Comparison of ENCODE assay signal across 12 cellular contexts in the genomic region with DNA sequence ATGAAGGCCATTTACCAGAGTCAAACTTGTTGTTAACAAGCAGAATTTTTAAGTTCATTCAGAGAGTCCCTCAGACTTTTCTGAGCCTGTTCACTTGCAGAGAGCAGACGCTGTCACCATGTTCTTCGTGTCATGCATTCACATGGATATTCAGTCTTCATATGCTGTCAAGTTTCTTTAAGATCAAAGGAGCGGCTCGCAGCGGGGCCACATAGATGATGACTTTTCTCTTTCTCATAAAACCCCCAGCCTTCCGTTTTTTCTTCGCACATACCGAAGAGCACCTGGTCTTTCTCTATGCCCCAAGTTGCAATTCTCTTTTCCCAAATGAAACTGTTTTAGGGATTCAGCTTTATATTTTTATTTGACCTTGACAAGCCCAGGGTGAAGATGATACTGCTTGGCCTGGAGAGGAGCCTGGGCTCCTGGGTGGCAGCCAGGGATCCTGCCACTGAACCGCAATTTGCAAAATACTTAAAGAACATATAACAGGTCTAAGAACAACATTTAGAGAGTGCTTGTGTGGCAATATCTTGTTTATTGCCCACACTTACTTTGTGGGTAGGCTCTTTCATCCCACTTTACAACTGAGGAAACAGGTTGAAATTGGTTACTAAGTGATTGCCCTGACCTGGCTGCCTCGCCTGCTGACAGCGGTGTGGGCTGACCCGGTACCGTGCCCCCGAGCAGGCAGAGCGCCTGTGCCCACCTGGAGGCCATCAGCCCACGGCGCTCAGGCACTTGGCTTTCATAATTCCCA. TPM values are rescaled to one million over a fixed set of nuclear protein-coding genes. Genes with fewer than 3 reads are reported as not detected.
A peak's percentile ranks its signal among the peaks of the same experiment; 100 is the strongest.
DNase-seq lines count a peak whose midpoint lies in the region; ATAC-seq, FAIRE-seq and TF ChIP-seq lines count a peak whose summit lies in the region.
"Had no signal": no experiment of that assay in that cellular context is flagged by ENCODE, and none has a peak within 500 bp of the region (broad histone marks: within the 10 kb centered on the region; RNA-seq: fewer than 3 reads in every experiment).

No MANE protein-coding gene starts in this region.

- H3K4me2 ChIP-seq in astrocyte (ENCODE audit: low read length) = peak overlapping the region; percentile 6

- WGBS in thymus = 88% methylated on average over 17 of the region's 17 CpGs
- 80% methylated on average over 17 of the region's 17 CpGs for WGBS in suprapubic skin

- no peaks in the 10 kb centered on the region for H3K27me3 Mint-ChIP-seq in activated naive CD8-positive, alpha-beta T cell
- H3K27me3 Mint-ChIP-seq in activated naive CD8-positive, alpha-beta T cell treated with anti-CD3 and anti-CD28 coated beads, Interleukin-2, amount 50 U/mL, for 24 hours = no peaks in the 10 kb centered on the region
- H3K27me3 Mint-ChIP-seq in astrocyte (ENCODE audit: low read depth, unreplicated experiment) (no peaks in the 10 kb centered on the region), mesothelial cell of epicardium (ENCODE audit: low read depth) (no peaks in the 10 kb centered on the region)
- H3K27me3 Mint-ChIP-seq: central memory CD8-positive, alpha-beta T cell; stimulated activated naive CD8-positive, alpha-beta T cell treated with anti-CD3 and anti-CD28 coated beads, Interleukin-15, amount 100 ng/mL, for 72 hours had no signal

- H3K4me3 ChIP-seq in astrocyte (ENCODE audit: insufficient read depth, low read depth, low read length) = no peak overlapping the region
- H3K4me3 ChIP-seq in thymus (ENCODE audit: low read length) = no peak overlapping the region
- no peak overlapping the region for H3K4me3 ChIP-seq in suprapubic skin
- H3K4me3 ChIP-seq: HAP-1 had no signal

- TF ChIP-seq EP300 in suprapubic skin (IDR thresholded peaks at IDR 0.05) = no peak

- peaks cover 6% of the 10 kb centered on the region for H3K36me3 ChIP-seq in astrocyte (ENCODE audit: insufficient read depth, low read length)
- H3K36me3 ChIP-seq in thymus (ENCODE audit: control insufficient read depth, insufficient read depth) = peaks cover 3% of the 10 kb centered on the region
- H3K36me3 ChIP-seq in suprapubic skin = no peaks in the 10 kb centered on the region
- H3K36me3 ChIP-seq: HAP-1 had no signal

- peaks cover 96% of the 10 kb centered on the region for H3K79me2 ChIP-seq in astrocyte (ENCODE audit: insufficient read depth, low read length)

- H3K9me3 ChIP-seq in astrocyte (ENCODE audit: insufficient read depth, low read depth, low read length) (peaks cover 18% of the 10 kb centered on the region), thymus (ENCODE audit: control insufficient read depth) (peaks cover 5% of the 10 kb centered on the region), suprapubic skin (peaks cover 11% of the 10 kb centered on the region)

- H3K4me1 Mint-ChIP-seq in activated naive CD8-positive, alpha-beta T cell (ENCODE audit: low read depth) = peaks cover 46% of the 10 kb centered on the region
- H3K4me1 Mint-ChIP-seq in activated naive CD8-positive, alpha-beta T cell treated with anti-CD3 and anti-CD28 coated beads, Interleukin-2, amount 50 U/mL, for 24 hours = peaks cover 45% of the 10 kb centered on the region
- H3K4me1 Mint-ChIP-seq in astrocyte (ENCODE audit: low read depth, unreplicated experiment) = peaks cover 46% of the 10 kb centered on the region
- H3K4me1 Mint-ChIP-seq in mesothelial cell of epicardium = peaks cover 54% of the 10 kb centered on the region

- H3K4me3 Mint-ChIP-seq in activated naive CD8-positive, alpha-beta T cell = no peak overlapping the region
- no peak overlapping the region for H3K4me3 Mint-ChIP-seq in activated naive CD8-positive, alpha-beta T cell treated with anti-CD3 and anti-CD28 coated beads, Interleukin-2, amount 50 U/mL, for 24 hours
- no peak overlapping the region for H3K4me3 Mint-ChIP-seq in astrocyte (ENCODE audit: unreplicated experiment)
- H3K4me3 Mint-ChIP-seq in mesothelial cell of epicardium = no peak overlapping the region
- H3K4me3 Mint-ChIP-seq: central memory CD8-positive, alpha-beta T cell had no signal

- no peak for FAIRE-seq in astrocyte (lab: Jason Lieb, UNC)

- H3K27ac Mint-ChIP-seq in activated naive CD8-positive, alpha-beta T cell = peak overlapping the region; percentile 69
- H3K27ac Mint-ChIP-seq in activated naive CD8-positive, alpha-beta T cell treated with anti-CD3 and anti-CD28 coated beads, Interleukin-2, amount 50 U/mL, for 24 hours = no peak overlapping the region
- H3K27ac Mint-ChIP-seq in astrocyte (ENCODE audit: unreplicated experiment) (peak overlapping the region; percentile 4), mesothelial cell of epicardium (peak overlapping the region; percentile 32)

- H3K27ac ChIP-seq in astrocyte (ENCODE audit: low read depth, low read length) (no peak overlapping the region), thymus (ENCODE audit: low read depth) (peak overlapping the region; percentile 49), suprapubic skin (no peak overlapping the region)
- H3K27ac ChIP-seq: foreskin keratinocyte had no signal

- DNase-seq in activated naive CD8-positive, alpha-beta T cell treated with anti-CD3 and anti-CD28 coated beads, Interleukin-2, amount 50 U/mL, for 24 hours = no peak
- no peak for DNase-seq in astrocyte (ENCODE audit: low read depth)
- no peak for DNase-seq in mesothelial cell of epicardium (ENCODE audit: low spot score in 2 of 2, unreplicated experiment in 2 of 2)
- DNase-seq in suprapubic skin (ENCODE audit: low spot score in 2 of 2) = no peak
- DNase-seq in iPS-NIHi11 (ENCODE audit: low spot score) = no peak
- no peak for DNase-seq in NCI-H69 (lab: John Stamatoyannopoulos, UW)
- DNase-seq: foreskin keratinocyte; stimulated activated naive CD8-positive, alpha-beta T cell treated with anti-CD3 and anti-CD28 coated beads, Interleukin-15, amount 100 ng/mL, for 72 hours had no signal

- H4K20me1 ChIP-seq in astrocyte (ENCODE audit: insufficient read depth, low read length) = peaks cover 86% of the 10 kb centered on the region

- H3K4me1 ChIP-seq in astrocyte (ENCODE audit: insufficient read depth, low read length) (peaks cover 24% of the 10 kb centered on the region), thymus (ENCODE audit: control insufficient read depth, insufficient read depth, low read length) (peaks cover 3% of the 10 kb centered on the region), suprapubic skin (peaks cover 31% of the 10 kb centered on the region)
- H3K4me1 ChIP-seq: foreskin keratinocyte had no signal

- no peak overlapping the region for H2AFZ ChIP-seq in astrocyte (ENCODE audit: low read depth, low read length)

- peaks cover 27% of the 10 kb centered on the region for H3K36me3 Mint-ChIP-seq in activated naive CD8-positive, alpha-beta T cell
- peaks cover 38% of the 10 kb centered on the region for H3K36me3 Mint-ChIP-seq in activated naive CD8-positive, alpha-beta T cell treated with anti-CD3 and anti-CD28 coated beads, Interleukin-2, amount 50 U/mL, for 24 hours (ENCODE audit: low read depth)
- H3K36me3 Mint-ChIP-seq in astrocyte (ENCODE audit: low read depth, unreplicated experiment) (peaks cover 30% of the 10 kb centered on the region), mesothelial cell of epicardium (peaks cover 17% of the 10 kb centered on the region)

- TF ChIP-seq CTCF in astrocyte (IDR thresholded peaks at IDR 0.05; ENCODE audit: insufficient read depth, low read depth, low read length) (no peak), mesothelial cell of epicardium (IDR thresholded peaks at IDR 0.05; ENCODE audit: unreplicated experiment) (no peak), suprapubic skin (IDR thresholded peaks at IDR 0.05) (no peak)

- no peak overlapping the region for H3K9ac ChIP-seq in astrocyte (ENCODE audit: low read length)

- H3K9me3 Mint-ChIP-seq in activated naive CD8-positive, alpha-beta T cell (ENCODE audit: low read depth) = no peaks in the 10 kb centered on the region
- H3K9me3 Mint-ChIP-seq in activated naive CD8-positive, alpha-beta T cell treated with anti-CD3 and anti-CD28 coated beads, Interleukin-2, amount 50 U/mL, for 24 hours = peaks cover 25% of the 10 kb centered on the region
- H3K9me3 Mint-ChIP-seq in astrocyte (ENCODE audit: unreplicated experiment) = peaks cover 12% of the 10 kb centered on the region
- H3K9me3 Mint-ChIP-seq in mesothelial cell of epicardium = peaks cover 17% of the 10 kb centered on the region
- H3K9me3 Mint-ChIP-seq: central memory CD8-positive, alpha-beta T cell had no signal

- H3K27me3 ChIP-seq in astrocyte (ENCODE audit: insufficient read depth, low read length) (no peaks in the 10 kb centered on the region), thymus (ENCODE audit: control insufficient read depth, insufficient read depth) (no peaks in the 10 kb centered on the region), suprapubic skin (no peaks in the 10 kb centered on the region)
- H3K27me3 ChIP-seq: foreskin keratinocyte had no signal

- no peak for ATAC-seq in activated naive CD8-positive, alpha-beta T cell treated with anti-CD3 and anti-CD28 coated beads, Interleukin-2, amount 50 U/mL, for 24 hours
- ATAC-seq: foreskin keratinocyte; stimulated activated naive CD8-positive, alpha-beta T cell treated with anti-CD3 and anti-CD28 coated beads, Interleukin-15, amount 100 ng/mL, for 72 hours had no signal

- no peak for TF ChIP-seq POLR2A in suprapubic skin (IDR thresholded peaks at IDR 0.05)

RNA-seq across cellular contexts. Expression of a gene that starts 22.9 kb away (rescaled TPM):
- total RNA-seq in astrocyte (86.7 and 93.2 TPM in 2 replicates), mesothelial cell of epicardium (42.6 to 47.6 TPM (median 47.0 TPM) in 3 replicates), suprapubic skin (10 to 100 TPM; 35.5 to 87.3 (median 51.6) TPM)
- 28.7 TPM for polyA plus RNA-seq in thymus
